ENCODE assay signal across 1 cellular context in genomic region chr17:63830278-63830677, GRCh38.
TF ChIP-seq lines count a peak whose summit lies in the region.

No MANE protein-coding gene starts in this region.

TF ChIP-seq in K562, 482 proteins besides CTCF, POLR2A, EP300 and RAD21:
- TF ChIP-seq SIRT6 (IDR thresholded peaks at IDR 0.05; ENCODE audit: low read depth, low read length): no peak
